ENCODE assay signal across 8 cellular contexts in genomic region chr3:187737401-187738088, GRCh38. TPM values are rescaled to one million over a fixed set of nuclear protein-coding genes. Genes with fewer than 3 reads are reported as not detected.
A peak's percentile ranks its signal among the peaks of the same experiment; 100 is the strongest.
DNase-seq lines count a peak whose midpoint lies in the region; ATAC-seq and TF ChIP-seq lines count a peak whose summit lies in the region.

No MANE protein-coding gene starts in this region.

- intact Hi-C loops in dendritic cell treated with granulocyte-macrophage colony-stimulating factor and Interleukin-4, amounts not matched to agents 40 ng/mL and 50 ng/mL, for 4 days (cut with micrococcal nuclease) = loop anchor here (2.0 kb wide), 1 partner anchor 1409 kb away; no protein-coding TSS in a partner anchor

- no peak for TF ChIP-seq CTCF in HFF-Myc (IDR thresholded peaks at IDR 0.05; ENCODE audit: low read depth, low read length, missing control alignments)
- no peak for TF ChIP-seq CTCF in WERI-Rb-1 (IDR thresholded peaks at IDR 0.05; ENCODE audit: low read depth, low read length)

- H3K9me3 ChIP-seq in WERI-Rb-1 (ENCODE audit: severe bottlenecking) = no peaks in the 10 kb centered on the region

- peaks cover 78% of the 10 kb centered on the region for H3K4me1 Mint-ChIP-seq in dendritic cell treated with granulocyte-macrophage colony-stimulating factor and Interleukin-4, amounts not matched to agents 40 ng/mL and 50 ng/mL, for 4 days (ENCODE audit: low read depth)

- H3K36me3 Mint-ChIP-seq in dendritic cell treated with granulocyte-macrophage colony-stimulating factor and Interleukin-4, amounts not matched to agents 40 ng/mL and 50 ng/mL, for 4 days (ENCODE audit: low read depth) = peaks cover 79% of the 10 kb centered on the region

- peak overlapping the region; percentile 87 for H3K4me3 Mint-ChIP-seq in dendritic cell treated with granulocyte-macrophage colony-stimulating factor and Interleukin-4, amounts not matched to agents 40 ng/mL and 50 ng/mL, for 4 days

- H3K27me3 Mint-ChIP-seq in dendritic cell treated with granulocyte-macrophage colony-stimulating factor and Interleukin-4, amounts not matched to agents 40 ng/mL and 50 ng/mL, for 4 days = no peaks in the 10 kb centered on the region

- H3K27me3 ChIP-seq in WERI-Rb-1 (ENCODE audit: insufficient read depth, low read depth, severe bottlenecking) = peaks cover 44% of the 10 kb centered on the region

- DNase-seq in ACHN = peak; percentile 59
- no peak for DNase-seq in HFF-Myc (ENCODE audit: extremely low read depth, low read depth)
- DNase-seq in WERI-Rb-1 = peak; percentile 36
- peak; percentile 83 for DNase-seq in left lobe of liver (ENCODE audit: low spot score)
- peak; percentile 24 to 43 for DNase-seq in stimulated activated CD4-positive, alpha-beta T cell treated with anti-CD3 and anti-CD28 coated beads, Interleukin-15, amount 100 ng/mL, for 48 hours (ENCODE audit: low read depth in 2 of 2)
- DNase-seq in NCI-H2029 treated with DMSO at 0.1 percent for 48 hours (lab: John Stamatoyannopoulos, UW) = no peak
- no peak for DNase-seq in NCI-H187 treated with DMSO at 0.1 percent for 48 hours (lab: John Stamatoyannopoulos, UW)

- H3K36me3 ChIP-seq in WERI-Rb-1 = no peaks in the 10 kb centered on the region

- no peak overlapping the region for H3K27ac ChIP-seq in WERI-Rb-1

- in situ Hi-C loops in ACHN (cut with HindIII; ENCODE audit: low pct_ligation_motif_present, low pct_unique_long_range_greater_than_20kb, low sequenced_read_pairs) = no loop called here

- peak overlapping the region; percentile 100 for H3K27ac Mint-ChIP-seq in dendritic cell treated with granulocyte-macrophage colony-stimulating factor and Interleukin-4, amounts not matched to agents 40 ng/mL and 50 ng/mL, for 4 days

- H3K4me3 ChIP-seq in HFF-Myc (replicated peaks; ENCODE audit: low read depth, low read length) (peak overlapping the region; percentile 48), WERI-Rb-1 (ENCODE audit: low read depth, low read length) (peak overlapping the region; percentile 62)

- H3K9me3 Mint-ChIP-seq in dendritic cell treated with granulocyte-macrophage colony-stimulating factor and Interleukin-4, amounts not matched to agents 40 ng/mL and 50 ng/mL, for 4 days = no peaks in the 10 kb centered on the region

- peak; percentile 42 for ATAC-seq in left lobe of liver

RNA-seq across cellular contexts. Expression of gene BCL6, which starts 7.7 kb away (rescaled TPM):
- total RNA-seq in left lobe of liver = 30.8 TPM

RNA-seq across cellular contexts. Expression of gene RTP2, which starts 35.2 kb away (rescaled TPM):
- total RNA-seq in left lobe of liver = not detected

Comparison
In these comparisons a context has a peak if more than half of its experiments do, and no peak if none do; other contexts are left out.
1. DNase-seq: peak in ACHN (single experiment), WERI-Rb-1 (single experiment), left lobe of liver (single experiment) and stimulated activated CD4-positive, alpha-beta T cell treated with anti-CD3 and anti-CD28 coated beads, Interleukin-15, amount 100 ng/mL, for 48 hours (2 of 2); none in HFF-Myc (single experiment), NCI-H2029 treated with DMSO at 0.1 percent for 48 hours (single experiment) and NCI-H187 treated with DMSO at 0.1 percent for 48 hours (single experiment).